2 cellular contexts compared by ENCODE assay signal in the genomic region with DNA sequence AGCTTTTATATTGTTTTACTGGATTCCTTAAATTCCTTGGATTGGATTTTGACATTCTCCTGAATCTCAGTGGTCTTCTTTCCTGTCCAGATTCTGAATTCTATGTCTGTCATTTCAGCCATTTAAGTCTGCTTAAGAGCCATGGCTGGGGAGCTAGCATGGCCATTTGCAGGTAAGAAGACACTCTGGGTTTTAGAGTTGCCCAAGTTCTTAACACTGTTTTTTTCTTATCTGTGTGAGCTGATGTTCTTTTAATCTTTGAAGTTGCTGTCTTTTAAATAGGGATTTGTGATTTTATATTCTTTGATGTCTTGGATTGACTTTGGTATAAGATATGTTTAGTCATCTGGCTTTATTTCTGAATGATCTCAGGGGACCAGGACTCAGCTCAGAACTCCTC.
TF ChIP-seq lines count a peak whose summit lies in the region.

No MANE protein-coding gene starts in this region.

TF ChIP-seq in HepG2, 621 proteins besides CTCF, POLR2A, EP300 and RAD21:
- TF ChIP-seq, protein P1, sequence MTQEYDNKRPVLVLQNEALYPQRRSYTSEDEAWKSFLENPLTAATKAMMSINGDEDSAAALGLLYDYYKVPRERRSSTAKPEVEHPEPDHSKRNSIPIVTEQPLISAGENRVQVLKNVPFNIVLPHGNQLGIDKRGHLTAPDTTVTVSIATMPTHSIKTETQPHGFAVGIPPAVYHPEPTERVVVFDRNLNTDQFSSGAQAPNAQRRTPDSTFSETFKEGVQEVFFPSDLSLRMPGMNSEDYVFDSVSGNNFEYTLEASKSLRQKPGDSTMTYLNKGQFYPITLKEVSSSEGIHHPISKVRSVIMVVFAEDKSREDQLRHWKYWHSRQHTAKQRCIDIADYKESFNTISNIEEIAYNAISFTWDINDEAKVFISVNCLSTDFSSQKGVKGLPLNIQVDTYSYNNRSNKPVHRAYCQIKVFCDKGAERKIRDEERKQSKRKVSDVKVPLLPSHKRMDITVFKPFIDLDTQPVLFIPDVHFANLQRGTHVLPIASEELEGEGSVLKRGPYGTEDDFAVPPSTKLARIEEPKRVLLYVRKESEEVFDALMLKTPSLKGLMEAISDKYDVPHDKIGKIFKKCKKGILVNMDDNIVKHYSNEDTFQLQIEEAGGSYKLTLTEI (CRISPR knock-in tag; conservative IDR thresholded peaks at IDR 0.05): no peak
- TF ChIP-seq ZBTB7A (CRISPR knock-in tag; IDR thresholded peaks at IDR 0.05): no peak
- TF ChIP-seq CEBPB (IDR thresholded peaks at IDR 0.05; ENCODE audit: borderline replicate concordance, low read depth, low read length): peak; percentile 54

TF ChIP-seq in GM23338, 12 proteins besides CTCF, POLR2A, EP300 and RAD21:
- TF ChIP-seq, protein P2, sequence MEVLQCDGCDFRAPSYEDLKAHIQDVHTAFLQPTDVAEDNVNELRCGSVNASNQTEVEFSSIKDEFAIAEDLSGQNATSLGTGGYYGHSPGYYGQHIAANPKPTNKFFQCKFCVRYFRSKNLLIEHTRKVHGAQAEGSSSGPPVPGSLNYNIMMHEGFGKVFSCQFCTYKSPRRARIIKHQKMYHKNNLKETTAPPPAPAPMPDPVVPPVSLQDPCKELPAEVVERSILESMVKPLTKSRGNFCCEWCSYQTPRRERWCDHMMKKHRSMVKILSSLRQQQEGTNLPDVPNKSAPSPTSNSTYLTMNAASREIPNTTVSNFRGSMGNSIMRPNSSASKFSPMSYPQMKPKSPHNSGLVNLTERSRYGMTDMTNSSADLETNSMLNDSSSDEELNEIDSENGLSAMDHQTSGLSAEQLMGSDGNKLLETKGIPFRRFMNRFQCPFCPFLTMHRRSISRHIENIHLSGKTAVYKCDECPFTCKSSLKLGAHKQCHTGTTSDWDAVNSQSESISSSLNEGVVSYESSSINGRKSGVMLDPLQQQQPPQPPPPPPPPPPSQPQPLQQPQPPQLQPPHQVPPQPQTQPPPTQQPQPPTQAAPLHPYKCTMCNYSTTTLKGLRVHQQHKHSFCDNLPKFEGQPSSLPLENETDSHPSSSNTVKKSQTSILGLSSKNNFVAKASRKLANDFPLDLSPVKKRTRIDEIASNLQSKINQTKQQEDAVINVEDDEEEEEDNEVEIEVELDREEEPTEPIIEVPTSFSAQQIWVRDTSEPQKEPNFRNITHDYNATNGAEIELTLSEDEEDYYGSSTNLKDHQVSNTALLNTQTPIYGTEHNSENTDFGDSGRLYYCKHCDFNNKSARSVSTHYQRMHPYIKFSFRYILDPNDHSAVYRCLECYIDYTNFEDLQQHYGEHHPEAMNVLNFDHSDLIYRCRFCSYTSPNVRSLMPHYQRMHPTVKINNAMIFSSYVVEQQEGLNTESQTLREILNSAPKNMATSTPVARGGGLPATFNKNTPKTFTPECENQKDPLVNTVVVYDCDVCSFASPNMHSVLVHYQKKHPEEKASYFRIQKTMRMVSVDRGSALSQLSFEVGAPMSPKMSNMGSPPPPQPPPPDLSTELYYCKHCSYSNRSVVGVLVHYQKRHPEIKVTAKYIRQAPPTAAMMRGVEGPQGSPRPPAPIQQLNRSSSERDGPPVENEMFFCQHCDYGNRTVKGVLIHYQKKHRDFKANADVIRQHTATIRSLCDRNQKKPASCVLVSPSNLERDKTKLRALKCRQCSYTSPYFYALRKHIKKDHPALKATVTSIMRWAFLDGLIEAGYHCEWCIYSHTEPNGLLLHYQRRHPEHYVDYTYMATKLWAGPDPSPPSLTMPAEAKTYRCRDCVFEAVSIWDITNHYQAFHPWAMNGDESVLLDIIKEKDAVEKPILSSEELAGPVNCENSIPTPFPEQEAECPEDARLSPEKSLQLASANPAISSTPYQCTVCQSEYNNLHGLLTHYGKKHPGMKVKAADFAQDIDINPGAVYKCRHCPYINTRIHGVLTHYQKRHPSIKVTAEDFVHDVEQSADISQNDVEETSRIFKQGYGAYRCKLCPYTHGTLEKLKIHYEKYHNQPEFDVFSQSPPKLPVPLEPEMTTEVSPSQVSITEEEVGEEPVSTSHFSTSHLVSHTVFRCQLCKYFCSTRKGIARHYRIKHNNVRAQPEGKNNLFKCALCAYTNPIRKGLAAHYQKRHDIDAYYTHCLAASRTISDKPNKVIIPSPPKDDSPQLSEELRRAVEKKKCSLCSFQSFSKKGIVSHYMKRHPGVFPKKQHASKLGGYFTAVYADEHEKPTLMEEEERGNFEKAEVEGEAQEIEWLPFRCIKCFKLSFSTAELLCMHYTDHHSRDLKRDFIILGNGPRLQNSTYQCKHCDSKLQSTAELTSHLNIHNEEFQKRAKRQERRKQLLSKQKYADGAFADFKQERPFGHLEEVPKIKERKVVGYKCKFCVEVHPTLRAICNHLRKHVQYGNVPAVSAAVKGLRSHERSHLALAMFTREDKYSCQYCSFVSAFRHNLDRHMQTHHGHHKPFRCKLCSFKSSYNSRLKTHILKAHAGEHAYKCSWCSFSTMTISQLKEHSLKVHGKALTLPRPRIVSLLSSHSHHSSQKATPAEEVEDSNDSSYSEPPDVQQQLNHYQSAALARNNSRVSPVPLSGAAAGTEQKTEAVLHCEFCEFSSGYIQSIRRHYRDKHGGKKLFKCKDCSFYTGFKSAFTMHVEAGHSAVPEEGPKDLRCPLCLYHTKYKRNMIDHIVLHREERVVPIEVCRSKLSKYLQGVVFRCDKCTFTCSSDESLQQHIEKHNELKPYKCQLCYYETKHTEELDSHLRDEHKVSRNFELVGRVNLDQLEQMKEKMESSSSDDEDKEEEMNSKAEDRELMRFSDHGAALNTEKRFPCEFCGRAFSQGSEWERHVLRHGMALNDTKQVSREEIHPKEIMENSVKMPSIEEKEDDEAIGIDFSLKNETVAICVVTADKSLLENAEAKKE (CRISPR knock-in tag; IDR thresholded peaks at IDR 0.05): no peak
- TF ChIP-seq, protein P3, sequence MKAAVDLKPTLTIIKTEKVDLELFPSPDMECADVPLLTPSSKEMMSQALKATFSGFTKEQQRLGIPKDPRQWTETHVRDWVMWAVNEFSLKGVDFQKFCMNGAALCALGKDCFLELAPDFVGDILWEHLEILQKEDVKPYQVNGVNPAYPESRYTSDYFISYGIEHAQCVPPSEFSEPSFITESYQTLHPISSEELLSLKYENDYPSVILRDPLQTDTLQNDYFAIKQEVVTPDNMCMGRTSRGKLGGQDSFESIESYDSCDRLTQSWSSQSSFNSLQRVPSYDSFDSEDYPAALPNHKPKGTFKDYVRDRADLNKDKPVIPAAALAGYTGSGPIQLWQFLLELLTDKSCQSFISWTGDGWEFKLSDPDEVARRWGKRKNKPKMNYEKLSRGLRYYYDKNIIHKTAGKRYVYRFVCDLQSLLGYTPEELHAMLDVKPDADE (IDR thresholded peaks at IDR 0.05): no peak
- TF ChIP-seq CREB1 (CRISPR knock-in tag; IDR thresholded peaks at IDR 0.05; ENCODE audit: low read depth) (no peak), NANOG (IDR thresholded peaks at IDR 0.05; ENCODE audit: borderline replicate concordance) (no peak), JUNB (IDR thresholded peaks at IDR 0.05; ENCODE audit: unreplicated experiment) (no peak), EZH2phosphoT487 (IDR thresholded peaks at IDR 0.05; ENCODE audit: unreplicated experiment) (no peak), ZNF114 (CRISPR knock-in tag; IDR thresholded peaks at IDR 0.05) (no peak), STAT1 (IDR thresholded peaks at IDR 0.05; ENCODE audit: unreplicated experiment) (no peak), EZH2 (IDR thresholded peaks at IDR 0.05; ENCODE audit: low read depth, unreplicated experiment) (no peak), POLR2AphosphoS5 (IDR thresholded peaks at IDR 0.05; ENCODE audit: low read depth) (no peak), ZNF331 (CRISPR knock-in tag; IDR thresholded peaks at IDR 0.05; ENCODE audit: low read depth) (no peak)
- TF ChIP-seq, protein P4, sequence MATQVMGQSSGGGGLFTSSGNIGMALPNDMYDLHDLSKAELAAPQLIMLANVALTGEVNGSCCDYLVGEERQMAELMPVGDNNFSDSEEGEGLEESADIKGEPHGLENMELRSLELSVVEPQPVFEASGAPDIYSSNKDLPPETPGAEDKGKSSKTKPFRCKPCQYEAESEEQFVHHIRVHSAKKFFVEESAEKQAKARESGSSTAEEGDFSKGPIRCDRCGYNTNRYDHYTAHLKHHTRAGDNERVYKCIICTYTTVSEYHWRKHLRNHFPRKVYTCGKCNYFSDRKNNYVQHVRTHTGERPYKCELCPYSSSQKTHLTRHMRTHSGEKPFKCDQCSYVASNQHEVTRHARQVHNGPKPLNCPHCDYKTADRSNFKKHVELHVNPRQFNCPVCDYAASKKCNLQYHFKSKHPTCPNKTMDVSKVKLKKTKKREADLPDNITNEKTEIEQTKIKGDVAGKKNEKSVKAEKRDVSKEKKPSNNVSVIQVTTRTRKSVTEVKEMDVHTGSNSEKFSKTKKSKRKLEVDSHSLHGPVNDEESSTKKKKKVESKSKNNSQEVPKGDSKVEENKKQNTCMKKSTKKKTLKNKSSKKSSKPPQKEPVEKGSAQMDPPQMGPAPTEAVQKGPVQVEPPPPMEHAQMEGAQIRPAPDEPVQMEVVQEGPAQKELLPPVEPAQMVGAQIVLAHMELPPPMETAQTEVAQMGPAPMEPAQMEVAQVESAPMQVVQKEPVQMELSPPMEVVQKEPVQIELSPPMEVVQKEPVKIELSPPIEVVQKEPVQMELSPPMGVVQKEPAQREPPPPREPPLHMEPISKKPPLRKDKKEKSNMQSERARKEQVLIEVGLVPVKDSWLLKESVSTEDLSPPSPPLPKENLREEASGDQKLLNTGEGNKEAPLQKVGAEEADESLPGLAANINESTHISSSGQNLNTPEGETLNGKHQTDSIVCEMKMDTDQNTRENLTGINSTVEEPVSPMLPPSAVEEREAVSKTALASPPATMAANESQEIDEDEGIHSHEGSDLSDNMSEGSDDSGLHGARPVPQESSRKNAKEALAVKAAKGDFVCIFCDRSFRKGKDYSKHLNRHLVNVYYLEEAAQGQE (IDR thresholded peaks at IDR 0.05; ENCODE audit: unreplicated experiment): no peak
